Comparison of ENCODE assay signal across 30 cellular contexts in genomic region chr11:72232260-72233055, GRCh38. TPM values are rescaled to one million over a fixed set of nuclear protein-coding genes. Genes with fewer than 3 reads are reported as not detected.
DNase-seq lines count a peak whose midpoint lies in the region; TF ChIP-seq lines count a peak whose summit lies in the region.
"Had no signal": no experiment of that assay in that cellular context is flagged by ENCODE, and none has a peak within 500 bp of the region (broad histone marks: within the 10 kb centered on the region; RNA-seq: fewer than 3 reads in every experiment).

No MANE protein-coding gene starts in this region.

- TF ChIP-seq EP300 in transverse colon (IDR thresholded peaks at IDR 0.05; ENCODE audit: low read depth) = no peak

- no peaks in the 10 kb centered on the region for H3K27me3 ChIP-seq in transverse colon
- H3K27me3 ChIP-seq in HAP-1 (ENCODE audit: low read depth) = no peaks in the 10 kb centered on the region
- H3K27me3 ChIP-seq: cardiac muscle cell, thyroid gland had no signal

- peaks cover 18% of the 10 kb centered on the region for H3K4me1 Mint-ChIP-seq in osteocyte (ENCODE audit: unreplicated experiment)
- H3K4me1 Mint-ChIP-seq: activated naive CD4-positive, alpha-beta T cell treated with anti-CD3 and anti-CD28 coated beads, Interleukin-2, amount 50 U/mL, for 24 hours had no signal

- TF ChIP-seq POLR2A in transverse colon (IDR thresholded peaks at IDR 0.05) = no peak

- peak overlapping the region; percentile 14 for H3K27ac Mint-ChIP-seq in osteocyte (ENCODE audit: unreplicated experiment)
- H3K27ac Mint-ChIP-seq: activated naive CD4-positive, alpha-beta T cell treated with anti-CD3 and anti-CD28 coated beads, Interleukin-2, amount 50 U/mL, for 24 hours; activated T-cell treated with anti-CD3 and anti-CD28 coated beads, Interleukin-2, amount 50 U/mL, for 72 hours; T-helper 17 cell had no signal

- peaks cover 51% of the 10 kb centered on the region for H3K36me3 Mint-ChIP-seq in osteocyte (ENCODE audit: unreplicated experiment)
- H3K36me3 Mint-ChIP-seq: activated naive CD4-positive, alpha-beta T cell treated with anti-CD3 and anti-CD28 coated beads, Interleukin-2, amount 50 U/mL, for 24 hours had no signal

- intact Hi-C loops in transverse colon (cut with DNase I; ENCODE audit: low total_unique reads) = no loop called here

- H3K9me3 Mint-ChIP-seq in osteocyte (ENCODE audit: unreplicated experiment) = no peaks in the 10 kb centered on the region
- H3K9me3 Mint-ChIP-seq: activated naive CD4-positive, alpha-beta T cell treated with anti-CD3 and anti-CD28 coated beads, Interleukin-2, amount 50 U/mL, for 24 hours; activated T-cell treated with anti-CD3 and anti-CD28 coated beads, Interleukin-2, amount 50 U/mL, for 72 hours; H9 had no signal

- H3K27ac ChIP-seq in transverse colon = no peak overlapping the region
- H3K27ac ChIP-seq: cardiac muscle cell, thyroid gland had no signal

- H3K4me1 ChIP-seq in transverse colon = peaks cover 0 to 8% (median 5%) of the 10 kb centered on the region in 4 donors
- H3K4me1 ChIP-seq in HAP-1 = no peaks in the 10 kb centered on the region

- H3K9me3 ChIP-seq in transverse colon = no peaks in the 10 kb centered on the region
- no peaks in the 10 kb centered on the region for H3K9me3 ChIP-seq in HAP-1
- H3K9me3 ChIP-seq: thyroid gland had no signal

- DNase-seq in activated effector memory CD4-positive, alpha-beta T cell treated with anti-CD3 and anti-CD28 coated beads, Interleukin-2, amount 50 U/mL, for 16 hours = peak; percentile 25
- no peak for DNase-seq in activated effector memory CD4-positive, alpha-beta T cell treated with Interleukin-2 at 50 U/mL for 16 hours
- DNase-seq in ecto neural progenitor cell (ENCODE audit: low spot score) (peak; percentile 37), osteocyte (ENCODE audit: extremely low spot score, unreplicated experiment) (peak; percentile 64), ureter (ENCODE audit: low spot score) (peak; percentile 39), DMS114 treated with DMSO at 0.1 percent for 48 hours (lab: John Stamatoyannopoulos, UW; ENCODE audit: unreplicated experiment) (no peak), transverse colon (no peak), HAP-1 (ENCODE audit: low spot score in 2 of 2) (no peak)
- DNase-seq: activated T-cell treated with anti-CD3 and anti-CD28 coated beads, Interleukin-2, amount 50 U/mL, for 72 hours; aorta; DMS53; GF-D8; glutamatergic neuron; H9; kidney glomerular epithelial cell; NCI-H1105 treated with DMSO at 0.1 percent for 48 hours; NCI-H2081 treated with DMSO at 0.1 percent for 48 hours; NCI-H82; occipital lobe; retina; RPMI8226; stimulated activated CD4-positive, alpha-beta T cell treated with anti-CD3 and anti-CD28 coated beads, Interleukin-2, amount 100 ng/mL, for 48 hours; stimulated activated naive CD4-positive, alpha-beta T cell treated with Interleukin-2 at 50 U/mL for 16 hours; T-helper 17 cell; thyroid gland had no signal

- TF ChIP-seq CTCF in osteocyte (IDR thresholded peaks at IDR 0.05) = no peak
- TF ChIP-seq CTCF in transverse colon (IDR thresholded peaks at IDR 0.05) = no peak

- no peak overlapping the region for H3K4me3 Mint-ChIP-seq in osteocyte (ENCODE audit: unreplicated experiment)
- H3K4me3 Mint-ChIP-seq: activated naive CD4-positive, alpha-beta T cell treated with anti-CD3 and anti-CD28 coated beads, Interleukin-2, amount 50 U/mL, for 24 hours; activated T-cell treated with anti-CD3 and anti-CD28 coated beads, Interleukin-2, amount 50 U/mL, for 72 hours; H9; T-helper 17 cell had no signal

- 60 to 89% methylated on average over 2 to 18 of the region's 18 CpGs for WGBS in transverse colon (ENCODE audit: low coverage in 1 of 2), 2 donors

- H3K27me3 Mint-ChIP-seq in osteocyte (ENCODE audit: unreplicated experiment) = no peaks in the 10 kb centered on the region
- H3K27me3 Mint-ChIP-seq: activated naive CD4-positive, alpha-beta T cell treated with anti-CD3 and anti-CD28 coated beads, Interleukin-2, amount 50 U/mL, for 24 hours; T-helper 17 cell had no signal

- no peak overlapping the region for H3K4me3 ChIP-seq in transverse colon
- H3K4me3 ChIP-seq in HAP-1 = no peak overlapping the region
- H3K4me3 ChIP-seq: cardiac muscle cell, thyroid gland had no signal

- in situ Hi-C loops in transverse colon (cut with MboI; ENCODE audit: low pct_ligation_motif_present in 1 of 4, low pct_unique_long_range_greater_than_20kb in 1 of 4, low sequenced_read_pairs in 3 of 4) = no loop called here
- in situ Hi-C loops in HAP-1 (cut with MboI; ENCODE audit: low sequenced_read_pairs) = no loop called here

- H3K36me3 ChIP-seq in transverse colon = peaks cover 0 to 68% (median 18%) of the 10 kb centered on the region in 4 donors
- H3K36me3 ChIP-seq in HAP-1 (replicated peaks) = peaks cover 96% of the 10 kb centered on the region

RNA-seq across cellular contexts. Expression of gene INPPL1, which starts 7.9 kb away (rescaled TPM):
- total RNA-seq in osteocyte (259 and 289 TPM in 2 replicates), ureter (144 TPM), transverse colon (100 to 1,000 TPM in 2 of 4 donors, 10 to 100 TPM in 2; 92.8 to 388 (median 157) TPM)

RNA-seq across cellular contexts. Expression of gene PHOX2A, which starts 11.5 kb away (rescaled TPM):
- total RNA-seq in osteocyte = not detected in 2 replicates
- total RNA-seq in ureter = not detected
- total RNA-seq in transverse colon = 1 to 10 TPM in 1 of 4 donors, under 1 TPM in 3; 0.41 to 2.6 (median 0.70) TPM
- total RNA-seq: activated CD8-positive, alpha-beta memory T cell treated with anti-CD3 and anti-CD28 coated beads for 36 hours; activated T-cell treated with anti-CD3 and anti-CD28 coated beads, Interleukin-2, amount 50 U/mL, for 72 hours; aorta; M059J; myocyte; occipital lobe; T-helper 17 cell; thyroid gland had no signal

RNA-seq across cellular contexts. Expression of gene FOLR2, which starts 15.9 kb away (rescaled TPM):
- total RNA-seq in osteocyte = not detected in 2 replicates
- 4.5 TPM for total RNA-seq in ureter
- 10 to 100 TPM in 1 of 4 donors, 1 to 10 TPM in 2, not detected in 1; 6.4 to 16.1 (median 8.6) TPM for total RNA-seq in transverse colon
- total RNA-seq: activated CD8-positive, alpha-beta memory T cell treated with anti-CD3 and anti-CD28 coated beads for 36 hours; activated T-cell treated with anti-CD3 and anti-CD28 coated beads, Interleukin-2, amount 50 U/mL, for 72 hours; cardiac muscle cell; H9; M059J; myocyte; T-helper 17 cell had no signal

RNA-seq across cellular contexts. Expression of gene FOLR1, which starts 40.5 kb away (rescaled TPM):
- not detected in 2 replicates for total RNA-seq in osteocyte
- total RNA-seq in ureter = 1.7 TPM
- total RNA-seq in transverse colon = not detected
- total RNA-seq: activated CD8-positive, alpha-beta memory T cell treated with anti-CD3 and anti-CD28 coated beads for 36 hours; activated T-cell treated with anti-CD3 and anti-CD28 coated beads, Interleukin-2, amount 50 U/mL, for 72 hours; aorta; occipital lobe; T-helper 17 cell had no signal

Comparison
In these comparisons a context has a peak if more than half of its experiments do, and no peak if none do; other contexts are left out.
1. DNase-seq: peak in activated effector memory CD4-positive, alpha-beta T cell treated with anti-CD3 and anti-CD28 coated beads, Interleukin-2, amount 50 U/mL, for 16 hours (single experiment), ecto neural progenitor cell (single experiment), osteocyte (single experiment) and ureter (single experiment); none in activated effector memory CD4-positive, alpha-beta T cell treated with Interleukin-2 at 50 U/mL for 16 hours (single experiment), DMS114 treated with DMSO at 0.1 percent for 48 hours (single experiment), transverse colon (single experiment) and HAP-1 (0 of 2).